In the genomic region with DNA sequence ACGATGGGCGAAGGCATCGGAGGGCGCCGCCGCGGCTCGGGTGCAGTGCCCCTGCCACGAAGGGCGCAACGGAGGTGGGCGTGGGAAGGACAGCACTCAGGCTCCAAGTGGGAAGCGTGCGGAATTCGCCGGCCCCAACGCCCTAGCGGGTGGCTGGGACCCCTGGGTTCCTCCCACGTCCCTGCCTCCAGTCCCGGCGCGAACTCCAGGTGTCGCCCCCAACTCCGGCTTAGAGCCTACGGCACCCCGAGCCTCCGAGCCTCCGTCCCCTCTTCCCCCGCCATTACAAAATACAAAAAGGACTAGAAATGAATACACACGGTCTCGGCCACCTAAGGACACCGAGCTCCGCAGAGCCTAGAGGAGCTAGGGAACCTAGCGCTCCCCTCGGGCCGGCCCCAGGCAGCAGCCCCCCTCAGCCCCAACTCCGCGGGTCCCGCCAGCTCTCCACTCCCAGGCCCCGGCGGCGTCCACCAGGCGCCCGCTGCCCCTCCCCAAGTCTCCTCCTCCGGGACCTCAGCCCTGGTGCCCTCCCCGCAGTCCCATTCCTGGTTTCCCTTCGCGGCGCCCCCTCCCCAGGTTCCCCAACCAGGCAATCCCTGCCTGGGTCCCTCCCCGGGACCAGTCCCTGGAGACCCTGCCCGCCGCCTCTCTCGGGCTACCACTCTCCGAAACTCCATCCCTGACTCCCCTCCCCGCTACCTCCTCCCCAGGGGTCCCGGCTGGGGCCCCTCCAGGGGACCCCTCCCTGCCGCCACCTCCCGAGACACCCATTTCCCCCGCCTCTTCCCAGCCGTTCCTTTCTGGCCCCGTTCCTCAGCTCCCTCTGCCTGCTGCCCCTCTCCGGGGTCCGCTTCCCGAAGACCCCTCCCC, we compare ENCODE assay signal across 10 cellular contexts. TPM values are rescaled to one million over a fixed set of nuclear protein-coding genes. Genes with fewer than 3 reads are reported as not detected.
DNase-seq lines count a peak whose midpoint lies in the region; ATAC-seq and TF ChIP-seq lines count a peak whose summit lies in the region.
"Had no signal": no experiment of that assay in that cellular context is flagged by ENCODE, and none has a peak within 500 bp of the region (broad histone marks: within the 10 kb centered on the region; RNA-seq: fewer than 3 reads in every experiment).

No MANE protein-coding gene starts in this region.

- peak overlapping the region; percentile 31 for H3K14ac ChIP-seq in neuronal stem cell (ENCODE audit: low read length)

- H3K9ac ChIP-seq in neuronal stem cell (ENCODE audit: low read depth, low read length, poor library complexity) = peak overlapping the region; percentile 92

- CTCF ChIA-PET in BJ (lab: Yijun Ruan, JAX) = interaction anchor here (1.0 kb wide), 1 partner anchor 9 kb away, joined by 3 read pairs; no protein-coding TSS in a partner anchor

- H3K4me2 ChIP-seq in neuronal stem cell (ENCODE audit: insufficient read depth, low read length, poor library complexity, severe bottlenecking) = peak overlapping the region; percentile 94

- peak overlapping the region; percentile 100 for H3K18ac ChIP-seq in neuronal stem cell (ENCODE audit: low read length)

- no peak overlapping the region for H2BK120ac ChIP-seq in neuronal stem cell (ENCODE audit: low read depth, low read length)

- H3K23ac ChIP-seq in neuronal stem cell (ENCODE audit: low read depth, low read length, poor library complexity) = peak overlapping the region; percentile 89

- DNase-seq in BJ (ENCODE audit: low read depth) (no peak), Peyer's patch (no peak), neuronal stem cell (ENCODE audit: low spot score) (peak; percentile 39), GM13976 (ENCODE audit: low spot score) (no peak), KBM-7 (no peak)
- no peak for DNase-seq in activated CD4-positive, CD25-positive, alpha-beta regulatory T cell (lab: John Stamatoyannopoulos, UW)
- no peak for DNase-seq in stimulated activated CD4-positive, alpha-beta T cell treated with anti-CD3 and anti-CD28 coated beads, Interleukin-2, amount 100 ng/mL, for 48 hours
- DNase-seq: SHP77 treated with DMSO at 0.1 percent for 48 hours had no signal

- H3K9me3 ChIP-seq in Peyer's patch (no peaks in the 10 kb centered on the region), neuronal stem cell (replicated peaks in 1 of 2; ENCODE audit: control insufficient read depth in 2 of 2, insufficient read depth in 1 of 2, low read depth in 1 of 2, low read length in 2 of 2) (no peaks in the 10 kb centered on the region)

- no peak overlapping the region for H4K91ac ChIP-seq in neuronal stem cell (ENCODE audit: low read depth, low read length, poor library complexity)

- H3K4me3 ChIP-seq in BJ (ENCODE audit: low read depth, low read length) (peak overlapping the region; percentile 39), Peyer's patch (peak overlapping the region; percentile 28 to 52 (median 42)), neuronal stem cell (ENCODE audit: low read length in 2 of 2) (peak overlapping the region; percentile 62 to 92)

- WGBS in neuronal stem cell (ENCODE audit: extremely low coverage in 2 of 2, insufficient read length in 2 of 2, insufficient replicate concordance in 1 of 2), 2 donors = no CpG with 5 or more reads among the region's 64 CpGs

- peaks cover 17% of the 10 kb centered on the region for H3K27me3 ChIP-seq in BJ (ENCODE audit: control insufficient read depth, insufficient read depth, low read length)
- peaks cover 0 to 14% of the 10 kb centered on the region in 2 donors for H3K27me3 ChIP-seq in Peyer's patch
- no peaks in the 10 kb centered on the region for H3K27me3 ChIP-seq in neuronal stem cell (ENCODE audit: control insufficient read depth in 3 of 3, insufficient read depth in 3 of 3, low read depth in 1 of 3, low read length in 3 of 3)

- no peaks in the 10 kb centered on the region for H3K79me1 ChIP-seq in neuronal stem cell (ENCODE audit: low read depth, low read length)

- peak; percentile 2 for ATAC-seq in esophagus mucosa

- H3K27ac ChIP-seq in Peyer's patch (peak overlapping the region in 2 of 4 donors; percentile 17 to 25), neuronal stem cell (replicated peaks; ENCODE audit: low read length) (peak overlapping the region; percentile 35)

- H3K36me3 ChIP-seq in BJ (ENCODE audit: control insufficient read depth, insufficient read depth, low read length) (no peaks in the 10 kb centered on the region), Peyer's patch (no peaks in the 10 kb centered on the region), neuronal stem cell (replicated peaks in 1 of 2; ENCODE audit: control insufficient read depth in 2 of 2, insufficient read depth in 2 of 2, low read length in 2 of 2) (no peaks in the 10 kb centered on the region)

- no peak overlapping the region for H2BK12ac ChIP-seq in neuronal stem cell (ENCODE audit: low read length)

- peak overlapping the region; percentile 99 for H2BK5ac ChIP-seq in neuronal stem cell (ENCODE audit: low read length)

- POLR2A ChIA-PET in BJ (lab: Charles Lee) = no interaction called here

- no peak for TF ChIP-seq POLR2A in Peyer's patch (IDR thresholded peaks at IDR 0.05)

- H3K4me1 ChIP-seq in Peyer's patch = peaks cover 3 to 12% (median 9%) of the 10 kb centered on the region in 4 donors
- peaks cover 3 to 5% of the 10 kb centered on the region in 2 donors for H3K4me1 ChIP-seq in neuronal stem cell (ENCODE audit: control insufficient read depth in 2 of 2, insufficient read depth in 1 of 2, low read depth in 1 of 2, low read length in 2 of 2)

- peak overlapping the region; percentile 85 for H2AFZ ChIP-seq in neuronal stem cell (ENCODE audit: low read length)

- no peak for TF ChIP-seq CTCF in BJ (IDR thresholded peaks at IDR 0.05; ENCODE audit: insufficient read depth, low read depth, low read length)
- no peak for TF ChIP-seq CTCF in Peyer's patch (IDR thresholded peaks at IDR 0.05)
- no peak for TF ChIP-seq CTCF in GM13976 (IDR thresholded peaks at IDR 0.05; ENCODE audit: borderline replicate concordance, control extremely low read depth, extremely low read depth, insufficient read depth, missing control alignments)

- no peak overlapping the region for H4K8ac ChIP-seq in neuronal stem cell (ENCODE audit: low read depth, low read length)

- H2AK5ac ChIP-seq in neuronal stem cell (ENCODE audit: low read depth, low read length) = peak overlapping the region; percentile 92

- H2BK15ac ChIP-seq in neuronal stem cell (ENCODE audit: low read length) = peak overlapping the region; percentile 97

- H3K4ac ChIP-seq in neuronal stem cell (ENCODE audit: low read length) = no peak overlapping the region

- in situ Hi-C loops in GM13976 (cut with MboI; ENCODE audit: low sequenced_read_pairs, unreplicated experiment) = no loop called here
- in situ Hi-C loops in KBM-7 (cut with MboI; ENCODE audit: low pct_unique_long_range_greater_than_20kb, low sequenced_read_pairs) = no loop called here

RNA-seq across cellular contexts. Expression of a gene that starts 1.0 kb away (rescaled TPM):
- polyA plus RNA-seq in BJ (2011; rRNA removed) = 0.13 and 0.28 TPM in 2 replicates
- 0.10 TPM in 1 of 2 replicates, not detected in the other for polyA minus RNA-seq in BJ (2011; rRNA and poly(A)+ RNA removed)
- under 1 TPM in 1 of 4 donors, not detected in 3; 0.13 TPM for total RNA-seq in Peyer's patch
- 1.8 TPM for total RNA-seq in esophagus mucosa
- polyA plus RNA-seq in neuronal stem cell (2013, experiment 1 of 2) = 3.7 TPM
- 4.0 TPM for polyA plus RNA-seq in neuronal stem cell (2013, experiment 2 of 2)
- total RNA-seq: lung microvascular endothelial cell had no signal
